ENCODE assay signal across 16 cellular contexts in genomic region chr14:92532490-92533163, GRCh38. TPM values are rescaled to one million over a fixed set of nuclear protein-coding genes. Genes with fewer than 3 reads are reported as not detected.
DNase-seq lines count a peak whose midpoint lies in the region; ATAC-seq and TF ChIP-seq lines count a peak whose summit lies in the region.
"Had no signal": no experiment of that assay in that cellular context is flagged by ENCODE, and none has a peak within 500 bp of the region (broad histone marks: within the 10 kb centered on the region; RNA-seq: fewer than 3 reads in every experiment).

No MANE protein-coding gene starts in this region.

- peaks cover 77% of the 10 kb centered on the region for H3K4me1 Mint-ChIP-seq in activated CD8-positive, alpha-beta memory T cell treated with anti-CD3 and anti-CD28 coated beads, Interleukin-2, amount 10 ng/mL, durations not matched to agents 7 days and 5 days
- H3K4me1 Mint-ChIP-seq in activated CD8-positive, alpha-beta T cell treated with anti-CD3 and anti-CD28 coated beads for 36 hours (ENCODE audit: low read depth), result peaks cover 87% of the 10 kb centered on the region
- peaks cover 94% of the 10 kb centered on the region for H3K4me1 Mint-ChIP-seq in stimulated activated naive CD8-positive, alpha-beta T cell treated with anti-CD3 and anti-CD28 coated beads, Interleukin-15, amount 100 ng/mL, for 72 hours

- H3K27ac Mint-ChIP-seq in activated CD8-positive, alpha-beta memory T cell treated with anti-CD3 and anti-CD28 coated beads, Interleukin-2, amount 10 ng/mL, durations not matched to agents 7 days and 5 days, result peak overlapping the region; percentile 97
- peak overlapping the region; percentile 99 for H3K27ac Mint-ChIP-seq in activated CD8-positive, alpha-beta T cell treated with anti-CD3 and anti-CD28 coated beads for 36 hours
- H3K27ac Mint-ChIP-seq in stimulated activated naive CD8-positive, alpha-beta T cell treated with anti-CD3 and anti-CD28 coated beads, Interleukin-15, amount 100 ng/mL, for 72 hours, result peak overlapping the region in 1 of 2 donors; percentile 52
- H3K27ac Mint-ChIP-seq: dendritic cell treated with granulocyte-macrophage colony-stimulating factor and Interleukin-4, amounts not matched to agents 40 ng/mL and 50 ng/mL, for 4 days had no signal

- no peaks in the 10 kb centered on the region for H3K9me3 Mint-ChIP-seq in activated CD8-positive, alpha-beta memory T cell treated with anti-CD3 and anti-CD28 coated beads, Interleukin-2, amount 10 ng/mL, durations not matched to agents 7 days and 5 days (ENCODE audit: low read depth)
- no peaks in the 10 kb centered on the region for H3K9me3 Mint-ChIP-seq in activated CD8-positive, alpha-beta T cell treated with anti-CD3 and anti-CD28 coated beads for 36 hours
- H3K9me3 Mint-ChIP-seq in stimulated activated naive CD8-positive, alpha-beta T cell treated with anti-CD3 and anti-CD28 coated beads, Interleukin-15, amount 100 ng/mL, for 72 hours, result no peaks in the 10 kb centered on the region
- H3K9me3 Mint-ChIP-seq: dendritic cell treated with granulocyte-macrophage colony-stimulating factor and Interleukin-4, amounts not matched to agents 40 ng/mL and 50 ng/mL, for 4 days; T-cell had no signal

- no peaks in the 10 kb centered on the region for H3K36me3 ChIP-seq in liver (ENCODE audit: control insufficient read depth in 4 of 4, insufficient read depth in 3 of 4, low read depth in 1 of 4, low read length in 3 of 4)
- H3K36me3 ChIP-seq: ascending aorta, heart left ventricle had no signal

- intact Hi-C loops in activated CD8-positive, alpha-beta T cell treated with anti-CD3 and anti-CD28 coated beads for 36 hours (cut with micrococcal nuclease), result no loop called here

- no peaks in the 10 kb centered on the region for H3K27me3 Mint-ChIP-seq in activated CD8-positive, alpha-beta memory T cell treated with anti-CD3 and anti-CD28 coated beads, Interleukin-2, amount 10 ng/mL, durations not matched to agents 7 days and 5 days
- H3K27me3 Mint-ChIP-seq in activated CD8-positive, alpha-beta T cell treated with anti-CD3 and anti-CD28 coated beads for 36 hours, result no peaks in the 10 kb centered on the region
- no peaks in the 10 kb centered on the region for H3K27me3 Mint-ChIP-seq in stimulated activated naive CD8-positive, alpha-beta T cell treated with anti-CD3 and anti-CD28 coated beads, Interleukin-15, amount 100 ng/mL, for 72 hours
- H3K27me3 Mint-ChIP-seq: dendritic cell treated with granulocyte-macrophage colony-stimulating factor and Interleukin-4, amounts not matched to agents 40 ng/mL and 50 ng/mL, for 4 days; T-cell had no signal

- no peak overlapping the region for H3K4me3 Mint-ChIP-seq in activated CD8-positive, alpha-beta memory T cell treated with anti-CD3 and anti-CD28 coated beads, Interleukin-2, amount 10 ng/mL, durations not matched to agents 7 days and 5 days
- peak overlapping the region; percentile 60 for H3K4me3 Mint-ChIP-seq in activated CD8-positive, alpha-beta T cell treated with anti-CD3 and anti-CD28 coated beads for 36 hours
- H3K4me3 Mint-ChIP-seq in stimulated activated naive CD8-positive, alpha-beta T cell treated with anti-CD3 and anti-CD28 coated beads, Interleukin-15, amount 100 ng/mL, for 72 hours, result peak overlapping the region; percentile 22 to 86
- H3K4me3 Mint-ChIP-seq: dendritic cell treated with granulocyte-macrophage colony-stimulating factor and Interleukin-4, amounts not matched to agents 40 ng/mL and 50 ng/mL, for 4 days had no signal

- no peak for ATAC-seq in activated CD8-positive, alpha-beta memory T cell treated with anti-CD3 and anti-CD28 coated beads, Interleukin-2, amount 10 ng/mL, durations not matched to agents 7 days and 5 days
- no peak for ATAC-seq in activated CD8-positive, alpha-beta T cell treated with anti-CD3 and anti-CD28 coated beads for 36 hours
- no peak for ATAC-seq in stimulated activated naive CD8-positive, alpha-beta T cell treated with anti-CD3 and anti-CD28 coated beads, Interleukin-15, amount 100 ng/mL, for 72 hours
- no peak for ATAC-seq in HG02759 (IDR thresholded peaks at IDR 0.05; ENCODE audit: unreplicated experiment)
- ATAC-seq: heart left ventricle had no signal

- H3K27me3 ChIP-seq in liver (ENCODE audit: control insufficient read depth in 4 of 4, insufficient read depth in 4 of 4, low read length in 3 of 4), result no peaks in the 10 kb centered on the region
- H3K27me3 ChIP-seq: ascending aorta, heart left ventricle had no signal

- H3K36me3 Mint-ChIP-seq in activated CD8-positive, alpha-beta memory T cell treated with anti-CD3 and anti-CD28 coated beads, Interleukin-2, amount 10 ng/mL, durations not matched to agents 7 days and 5 days, result peaks cover 28% of the 10 kb centered on the region
- peaks cover 37% of the 10 kb centered on the region for H3K36me3 Mint-ChIP-seq in activated CD8-positive, alpha-beta T cell treated with anti-CD3 and anti-CD28 coated beads for 36 hours (ENCODE audit: low read depth)
- H3K36me3 Mint-ChIP-seq: T-cell had no signal

- DNase-seq in activated CD8-positive, alpha-beta memory T cell treated with anti-CD3 and anti-CD28 coated beads, Interleukin-2, amount 10 ng/mL, durations not matched to agents 7 days and 5 days, result no peak
- DNase-seq in activated CD8-positive, alpha-beta memory T cell treated with anti-CD3 and anti-CD28 coated beads, Interleukin-2, amount 50 U/mL, for 4 hours, result no peak
- no peak for DNase-seq in activated CD8-positive, alpha-beta T cell treated with anti-CD3 and anti-CD28 coated beads for 36 hours
- DNase-seq in stimulated activated naive CD8-positive, alpha-beta T cell treated with anti-CD3 and anti-CD28 coated beads, Interleukin-15, amount 100 ng/mL, for 72 hours, result no peak
- no peak for DNase-seq in NCI-H345 (lab: John Stamatoyannopoulos, UW)
- DNase-seq in D341Med (ENCODE audit: low spot score), result no peak
- DNase-seq: activated CD4-positive, CD25-positive, alpha-beta regulatory T cell; Caco-2; heart left ventricle; kidney; NCI-H748 treated with DMSO at 0.1 percent for 48 hours; T-cell had no signal

- CTCF ChIA-PET in activated CD8-positive, alpha-beta memory T cell treated with anti-CD3 and anti-CD28 coated beads, Interleukin-2, amount 10 ng/mL, durations not matched to agents 7 days and 5 days (lab: Charles Lee), result interaction anchor here (0.8 to 1.6 kb wide), 8 partner anchors 10 to 426 kb away, joined by 3 to 6 read pairs (median 4); partner anchors contain the start of gene ATXN3
- CTCF ChIA-PET in activated CD8-positive, alpha-beta T cell treated with anti-CD3 and anti-CD28 coated beads for 36 hours (lab: Charles Lee), result interaction anchor here (1.5 kb wide), 1 partner anchor 22 kb away, joined by 3 read pairs; no protein-coding TSS in a partner anchor

- no peaks in the 10 kb centered on the region for H3K9me3 ChIP-seq in liver (ENCODE audit: control insufficient read depth in 4 of 4, low read length in 3 of 4)
- H3K9me3 ChIP-seq: ascending aorta, Caco-2, heart left ventricle had no signal

- peak overlapping the region; percentile 55 to 72 for H3K27ac ChIP-seq in liver (ENCODE audit: low read depth in 1 of 2, low read length in 2 of 2)

- H3K4me3 ChIP-seq in liver (ENCODE audit: low read depth in 1 of 3, low read length in 3 of 3), result no peak overlapping the region
- H3K4me3 ChIP-seq: ascending aorta, heart left ventricle had no signal

- peaks cover 4 to 26% (median 14%) of the 10 kb centered on the region in 4 donors for H3K4me1 ChIP-seq in liver (ENCODE audit: control insufficient read depth in 4 of 4, insufficient read depth in 4 of 4, low read length in 3 of 4)

- POLR2A ChIA-PET in activated CD8-positive, alpha-beta T cell treated with anti-CD3 and anti-CD28 coated beads for 36 hours (lab: Charles Lee), result interaction anchor here (1.1 to 4.8 kb wide), 6 partner anchors 9 to 24 kb away, joined by 3 to 34 read pairs (median 5); partner anchors contain the start of gene RIN3

- TF ChIP-seq RAD21 in liver (IDR thresholded peaks at IDR 0.05), result peak; percentile 14 to 41

- TF ChIP-seq CTCF in activated CD8-positive, alpha-beta T cell treated with anti-CD3 and anti-CD28 coated beads for 36 hours (IDR thresholded peaks at IDR 0.05), result no peak
- no peak for TF ChIP-seq CTCF in liver (IDR thresholded peaks at IDR 0.05; ENCODE audit: low read depth, low read length, missing input control)

- 40% methylated on average over 10 of the region's 10 CpGs for WGBS in liver

- H3K9ac ChIP-seq in liver (ENCODE audit: low read depth in 1 of 2, low read length in 2 of 2), result no peak overlapping the region

TF ChIP-seq in liver, 16 proteins besides CTCF, POLR2A, EP300 and RAD21 (continues in another document):
- TF ChIP-seq EGR1 (IDR thresholded peaks at IDR 0.05; ENCODE audit: low read depth in 2 of 2) (peak in 1 of 2 donors; percentile 15), TAF1 (conservative IDR thresholded peaks at IDR 0.05) (no peak), REST (IDR thresholded peaks at IDR 0.05) (no peak), HNF4G (IDR thresholded peaks at IDR 0.05) (no peak)

RNA-seq across cellular contexts. Expression of gene RIN3, which starts 19.0 kb away (rescaled TPM):
- total RNA-seq in activated CD8-positive, alpha-beta memory T cell treated with anti-CD3 and anti-CD28 coated beads, Interleukin-2, amount 10 ng/mL, durations not matched to agents 7 days and 5 days, result 100 to 1,000 TPM in 1 of 2 experiments, 10 to 100 TPM in 1; 76.1 to 122 TPM
- total RNA-seq in activated CD8-positive, alpha-beta T cell treated with anti-CD3 and anti-CD28 coated beads for 36 hours, result 10 to 100 TPM; 61.3 to 62.4 TPM
- 10 to 100 TPM in 1 of 2 donors, 1 to 10 TPM in 1; 6.8 to 15.6 TPM for total RNA-seq in liver
- 10 to 100 TPM in 1 of 2 donors, 1 to 10 TPM in 1; 5.0 to 11.1 TPM for polyA plus RNA-seq in liver
